ENCODE assay signal across 1 cellular context in genomic region chr5:179821298-179822058, GRCh38.
TF ChIP-seq lines count a peak whose summit lies in the region.

No MANE protein-coding gene starts in this region.

TF ChIP-seq in GM12878, 131 proteins besides CTCF, POLR2A, EP300 and RAD21 (continued from another document):
- no peak for TF ChIP-seq ATF2 (IDR thresholded peaks at IDR 0.05; ENCODE audit: low read length)
- peak; percentile 87; the same call in 1 of the 2 replicates for TF ChIP-seq HDGF (IDR thresholded peaks at IDR 0.05)
- TF ChIP-seq ZZZ3 (IDR thresholded peaks at IDR 0.05; ENCODE audit: control insufficient read depth, insufficient read length, low read depth), result no peak
- no peak for TF ChIP-seq HDAC2 (IDR thresholded peaks at IDR 0.05)
- no peak for TF ChIP-seq SP1 (IDR thresholded peaks at IDR 0.05; ENCODE audit: low read depth, low read length)
- TF ChIP-seq NFYA (IDR thresholded peaks at IDR 0.05; ENCODE audit: borderline replicate concordance, low read depth, low read length), result no peak
- no peak for TF ChIP-seq MTA3 (IDR thresholded peaks at IDR 0.05; ENCODE audit: borderline replicate concordance, low read length)
- TF ChIP-seq EED (IDR thresholded peaks at IDR 0.05; ENCODE audit: low read depth), result no peak
- no peak for TF ChIP-seq EZH2 (IDR thresholded peaks at IDR 0.05; ENCODE audit: borderline replicate concordance, control insufficient read depth, low read depth, low read length)
- TF ChIP-seq ZNF622 (IDR thresholded peaks at IDR 0.05), result no peak
- TF ChIP-seq SKIL (IDR thresholded peaks at IDR 0.05; ENCODE audit: low read depth, poor library complexity, severe bottlenecking), result peak; percentile 30
- TF ChIP-seq TCF3 (IDR thresholded peaks at IDR 0.05; ENCODE audit: borderline replicate concordance, insufficient read depth, low read depth, low read length), result 0 out of 2 replicates have a peak, but pooled peaks have one; percentile 27
- TF ChIP-seq SMC3 (IDR thresholded peaks at IDR 0.05; ENCODE audit: borderline replicate concordance, low read length), result no peak
- 0 out of 2 replicates have a peak, but pooled peaks have one; percentile 31 for TF ChIP-seq NBN (IDR thresholded peaks at IDR 0.05)
- no peak; the same call in 1 of the 2 replicates for TF ChIP-seq ZBED1 (IDR thresholded peaks at IDR 0.05; ENCODE audit: borderline replicate concordance)
- TF ChIP-seq POU2F2 (IDR thresholded peaks at IDR 0.05; ENCODE audit: borderline replicate concordance, low read depth, low read length), result peak; percentile 69; the same call in 2 of the 3 replicates
